Comparison of ENCODE assay signal across 11 cellular contexts in genomic region chr19:1748115-1748702, GRCh38. TPM values are rescaled to one million over a fixed set of nuclear protein-coding genes. Genes with fewer than 3 reads are reported as not detected.
DNase-seq lines count a peak whose midpoint lies in the region; ATAC-seq, FAIRE-seq and TF ChIP-seq lines count a peak whose summit lies in the region.
"Had no signal": no experiment of that assay in that cellular context is flagged by ENCODE, and none has a peak within 500 bp of the region (broad histone marks: within the 10 kb centered on the region; RNA-seq: fewer than 3 reads in every experiment).

No MANE protein-coding gene starts in this region.

- H3K4me3 ChIP-seq in bronchial epithelial cell (ENCODE audit: low read depth, low read length), result peak overlapping the region; percentile 48
- peak overlapping the region; percentile 46 for H3K4me3 ChIP-seq in mucosa of stomach (ENCODE audit: low read length)

- H3K9me3 ChIP-seq in ES-I3 (ENCODE audit: control insufficient read depth, insufficient read depth, low read length) (no peaks in the 10 kb centered on the region), mucosa of stomach (ENCODE audit: control insufficient read depth, low read length) (no peaks in the 10 kb centered on the region)

- ATAC-seq in GM19035 (IDR thresholded peaks at IDR 0.05; ENCODE audit: unreplicated experiment), result no peak

- peak overlapping the region; percentile 88 for H3K27ac Mint-ChIP-seq in HFFc6

- H3K36me3 Mint-ChIP-seq in HFFc6 (ENCODE audit: low read depth), result no peaks in the 10 kb centered on the region

- no peaks in the 10 kb centered on the region; the same call in 1 of the 2 replicates for H3K4me1 ChIP-seq in ES-I3 (ENCODE audit: insufficient read depth, low read length)
- H3K4me1 ChIP-seq in mucosa of stomach (ENCODE audit: control insufficient read depth, insufficient read depth, low read length), result peaks cover 59% of the 10 kb centered on the region

- H3K9ac ChIP-seq in ES-I3 (ENCODE audit: low read depth, low read length) (peak overlapping the region; percentile 45; the same call in 1 of the 2 replicates), mucosa of stomach (ENCODE audit: low read length) (peak overlapping the region; percentile 89)

- H3K4me3 Mint-ChIP-seq in HFFc6, result peak overlapping the region; percentile 86

- H3K9me3 Mint-ChIP-seq in HFFc6, result no peaks in the 10 kb centered on the region

- no peak for FAIRE-seq in bronchial epithelial cell (lab: Jason Lieb, UNC)

- TF ChIP-seq CTCF in HFFc6 (IDR thresholded peaks at IDR 0.05) (no peak), bronchial epithelial cell (IDR thresholded peaks at IDR 0.05; ENCODE audit: insufficient read depth, low read length, severe bottlenecking) (no peak)

- peaks cover 29% of the 10 kb centered on the region for H3K27me3 Mint-ChIP-seq in HFFc6 (ENCODE audit: insufficient read depth)

- DNase-seq in HFFc6, result no peak
- DNase-seq in bronchial epithelial cell (ENCODE audit: low read depth), result no peak
- no peak for DNase-seq in hypothalamus (lab: John Stamatoyannopoulos, UW)
- no peak for DNase-seq in foreskin melanocyte
- DNase-seq in DMS79 (lab: John Stamatoyannopoulos, UW), result no peak
- DNase-seq: stimulated activated CD4-positive, alpha-beta T cell treated with anti-CD3 and anti-CD28 coated beads, Interleukin-4, amount 100 ng/mL, for 24 hours had no signal

- H3K4me1 Mint-ChIP-seq in HFFc6 (ENCODE audit: low read depth), result peaks cover 17% of the 10 kb centered on the region

- H3K36me3 ChIP-seq in ES-I3 (ENCODE audit: insufficient read depth, low read length) (no peaks in the 10 kb centered on the region), bronchial epithelial cell (ENCODE audit: control insufficient read depth, insufficient read depth, low read length) (no peaks in the 10 kb centered on the region), mucosa of stomach (ENCODE audit: control insufficient read depth, insufficient read depth, low read length) (no peaks in the 10 kb centered on the region)

- H3K27me3 ChIP-seq in bronchial epithelial cell (ENCODE audit: control insufficient read depth, insufficient read depth, low read length) (peaks cover 29% of the 10 kb centered on the region), mucosa of stomach (ENCODE audit: control insufficient read depth, insufficient read depth, low read length) (peaks cover 52% of the 10 kb centered on the region)

RNA-seq across cellular contexts. Expression of gene ONECUT3, which starts 5.1 kb away (rescaled TPM):
- not detected for total RNA-seq in HFFc6 (2021; fragmentation: NEBNext Ultra II Directional; extraction: Animal tissue kit (Norgen Biotek cat#: 25700))
- total RNA-seq in bronchial epithelial cell, result under 0.01 TPM in 2 replicates
- total RNA-seq: dermis microvascular lymphatic vessel endothelial cell, H4 had no signal
